8 cellular contexts compared by ENCODE assay signal in genomic region chr4:113052379-113052951, GRCh38. TPM values are rescaled to one million over a fixed set of nuclear protein-coding genes. Genes with fewer than 3 reads are reported as not detected.
A peak's percentile ranks its signal among the peaks of the same experiment; 100 is the strongest.
DNase-seq lines count a peak whose midpoint lies in the region; ATAC-seq, FAIRE-seq and TF ChIP-seq lines count a peak whose summit lies in the region.

No MANE protein-coding gene starts in this region.

- peaks cover 9% of the 10 kb centered on the region for H3K4me1 ChIP-seq in osteoblast (ENCODE audit: insufficient read depth, low read length)
- H3K4me1 ChIP-seq in small intestine (ENCODE audit: control insufficient read depth in 2 of 2, insufficient read depth in 1 of 2, low read depth in 1 of 2, low read length in 1 of 2): no peaks in the 10 kb centered on the region

- TF ChIP-seq CTCF in osteoblast (IDR thresholded peaks at IDR 0.05; ENCODE audit: extremely low read depth, low read depth, low read length): no peak

- peak overlapping the region; percentile 23 for H3K4me2 ChIP-seq in osteoblast (ENCODE audit: insufficient read depth, low read length)

- H3K9me3 ChIP-seq in osteoblast (ENCODE audit: low read depth, low read length) (no peaks in the 10 kb centered on the region), small intestine (ENCODE audit: control insufficient read depth, low read depth) (no peaks in the 10 kb centered on the region)

- no peaks in the 10 kb centered on the region for H3K79me2 ChIP-seq in osteoblast (ENCODE audit: insufficient read depth, low read length)

- WGBS in small intestine, 3 donors: 63 to 73% (median 72%) methylated on average over 9 of the region's 9 CpGs

- H3K36me3 ChIP-seq in osteoblast (ENCODE audit: insufficient read depth, low read length) (no peaks in the 10 kb centered on the region), small intestine (ENCODE audit: control insufficient read depth in 2 of 2, insufficient read depth in 2 of 2, low read length in 2 of 2) (no peaks in the 10 kb centered on the region)

- DNase-seq in NCI-H1694 treated with DMSO at 0.1 percent for 48 hours (lab: John Stamatoyannopoulos, UW): peak; percentile 28
- no peak for DNase-seq in NCI-H1694 (lab: John Stamatoyannopoulos, UW)
- DNase-seq in OCI-M1 (lab: John Stamatoyannopoulos, UW): peak; percentile 96
- DNase-seq in osteoblast (ENCODE audit: insufficient read length, low spot score, missing footprints): peak; percentile 80
- no peak for DNase-seq in small intestine
- DNase-seq in SW 1271 (lab: John Stamatoyannopoulos, UW): no peak
- DNase-seq in GM19238 (ENCODE audit: insufficient read length, low spot score): no peak

- no peak overlapping the region for H3K4me3 ChIP-seq in osteoblast (ENCODE audit: insufficient read depth, low read length)
- H3K4me3 ChIP-seq in small intestine (ENCODE audit: low read depth in 1 of 2, low read length in 2 of 2): no peak overlapping the region

- no peak for FAIRE-seq in small intestine (lab: Jason Lieb, UNC)

- no peak overlapping the region for H2AFZ ChIP-seq in osteoblast (ENCODE audit: low read length)

- H3K27ac ChIP-seq in osteoblast (ENCODE audit: low read depth, low read length) (peak overlapping the region; percentile 35), small intestine (ENCODE audit: low read depth in 1 of 2, low read length in 1 of 2) (no peak overlapping the region)

- H3K27me3 ChIP-seq in osteoblast (ENCODE audit: insufficient read depth, low read length): peaks cover 2% of the 10 kb centered on the region
- no peaks in the 10 kb centered on the region for H3K27me3 ChIP-seq in small intestine (ENCODE audit: control insufficient read depth in 2 of 2, insufficient read depth in 2 of 2, low read length in 2 of 2)

- peak; percentile 99 for ATAC-seq in HG02852 (IDR thresholded peaks at IDR 0.05; ENCODE audit: unreplicated experiment)

- no peaks in the 10 kb centered on the region for H4K20me1 ChIP-seq in osteoblast (ENCODE audit: insufficient read depth, low read length)

RNA-seq across cellular contexts. Expression of gene ANK2, which starts 3.0 kb away (rescaled TPM):
- 68.4 and 79.6 TPM in 2 replicates for total RNA-seq in osteoblast
- 1 to 10 TPM in 2 of 3 donors, under 1 TPM in 1; 0.22 to 8.1 (median 3.2) TPM for polyA plus RNA-seq in small intestine

Comparison
In these comparisons a context has a peak if more than half of its experiments do, and no peak if none do; other contexts are left out.
1. DNase-seq: peak in NCI-H1694 treated with DMSO at 0.1 percent for 48 hours (single experiment), OCI-M1 (single experiment) and osteoblast (single experiment); none in NCI-H1694 (single experiment), small intestine (single experiment), SW 1271 (0 of 2) and GM19238 (single experiment).